ENCODE assay signal across 17 cellular contexts in genomic region chr4:95761871-95762270, GRCh38.
DNase-seq lines count a peak whose midpoint lies in the region; ATAC-seq, FAIRE-seq and TF ChIP-seq lines count a peak whose summit lies in the region.
"Had no signal": no experiment of that assay in that cellular context is flagged by ENCODE, and none has a peak within 500 bp of the region (broad histone marks: within the 10 kb centered on the region; RNA-seq: fewer than 3 reads in every experiment).

No MANE protein-coding gene starts in this region.

- H4K20me1 ChIP-seq in astrocyte (ENCODE audit: insufficient read depth, low read length) (no peaks in the 10 kb centered on the region), endothelial cell of umbilical vein (replicated peaks; ENCODE audit: control insufficient read depth, extremely low read depth, insufficient read depth, low read length) (no peaks in the 10 kb centered on the region)

- ATAC-seq in Right ventricle myocardium superior (ENCODE audit: poor library complexity), result no peak
- ATAC-seq in GM21619 (IDR thresholded peaks at IDR 0.05; ENCODE audit: unreplicated experiment), result no peak
- ATAC-seq: A549 had no signal

- intact Hi-C loops in endothelial cell of umbilical vein (cut with micrococcal nuclease) (loop anchor here (2.0 to 10.0 kb wide), 3 partner anchors 61 to 607 kb away; no protein-coding TSS in a partner anchor), Right ventricle myocardium superior (cut with DNase I) (no loop called here)

- POLR2A ChIA-PET in endothelial cell of umbilical vein (lab: Charles Lee), result no interaction called here

- H3K36me3 Mint-ChIP-seq in astrocyte (ENCODE audit: low read depth, unreplicated experiment), result no peaks in the 10 kb centered on the region
- no peaks in the 10 kb centered on the region for H3K36me3 Mint-ChIP-seq in osteocyte (ENCODE audit: unreplicated experiment)
- no peaks in the 10 kb centered on the region for H3K36me3 Mint-ChIP-seq in activated T-cell treated with anti-CD3 and anti-CD28 coated beads, Interleukin-2, amount 50 U/mL, for 24 hours (ENCODE audit: low read depth)
- H3K36me3 Mint-ChIP-seq: IgD-negative memory B cell had no signal

- H3K36me3 ChIP-seq in astrocyte (ENCODE audit: insufficient read depth, low read length) (no peaks in the 10 kb centered on the region), endothelial cell of umbilical vein (ENCODE audit: control insufficient read depth in 2 of 2, extremely low read depth in 1 of 2, insufficient read depth in 2 of 2, low read length in 2 of 2) (no peaks in the 10 kb centered on the region)
- H3K36me3 ChIP-seq: HAP-1 had no signal

- H3K4me3 ChIP-seq in astrocyte (ENCODE audit: insufficient read depth, low read depth, low read length), result no peak overlapping the region
- no peak overlapping the region for H3K4me3 ChIP-seq in endothelial cell of umbilical vein (replicated peaks in 1 of 3; ENCODE audit: insufficient read depth in 1 of 3, low read depth in 1 of 3, low read length in 3 of 3)
- H3K4me3 ChIP-seq: A549, HAP-1 had no signal

- H3K4me1 ChIP-seq in astrocyte (ENCODE audit: insufficient read depth, low read length) (peaks cover 7% of the 10 kb centered on the region), endothelial cell of umbilical vein (ENCODE audit: control insufficient read depth, extremely low read depth, insufficient read depth, low read length) (peaks cover 30% of the 10 kb centered on the region)
- H3K4me1 ChIP-seq: A549 had no signal

- H3K27me3 ChIP-seq in astrocyte (ENCODE audit: insufficient read depth, low read length) (no peaks in the 10 kb centered on the region), endothelial cell of umbilical vein (ENCODE audit: control insufficient read depth in 2 of 2, insufficient read depth in 2 of 2, low read length in 2 of 2) (peaks cover 0 to 2% of the 10 kb centered on the region in 2 experiments)

- H3K9me3 Mint-ChIP-seq in astrocyte (ENCODE audit: unreplicated experiment) (no peaks in the 10 kb centered on the region), osteocyte (ENCODE audit: unreplicated experiment) (peaks cover 12% of the 10 kb centered on the region)
- peaks cover 4% of the 10 kb centered on the region for H3K9me3 Mint-ChIP-seq in activated T-cell treated with anti-CD3 and anti-CD28 coated beads, Interleukin-2, amount 50 U/mL, for 24 hours

- H3K4me3 Mint-ChIP-seq in astrocyte (ENCODE audit: unreplicated experiment) (no peak overlapping the region), osteocyte (ENCODE audit: unreplicated experiment) (no peak overlapping the region)
- no peak overlapping the region for H3K4me3 Mint-ChIP-seq in activated T-cell treated with anti-CD3 and anti-CD28 coated beads, Interleukin-2, amount 50 U/mL, for 24 hours
- H3K4me3 Mint-ChIP-seq: IgD-negative memory B cell had no signal

- no peak for TF ChIP-seq CTCF in astrocyte (IDR thresholded peaks at IDR 0.05; ENCODE audit: insufficient read depth, low read depth, low read length)
- TF ChIP-seq CTCF in endothelial cell of umbilical vein (IDR thresholded peaks at IDR 0.05; ENCODE audit: extremely low read depth in 1 of 2, insufficient read depth in 1 of 2, low read depth in 1 of 2, low read length in 2 of 2), result no peak
- no peak for TF ChIP-seq CTCF in osteocyte (IDR thresholded peaks at IDR 0.05)

- H2AFZ ChIP-seq in astrocyte (ENCODE audit: low read depth, low read length) (no peak overlapping the region), endothelial cell of umbilical vein (ENCODE audit: low read depth, low read length) (peak overlapping the region; percentile 15)

- no peaks in the 10 kb centered on the region for H3K27me3 Mint-ChIP-seq in astrocyte (ENCODE audit: low read depth, unreplicated experiment)
- peaks cover 8% of the 10 kb centered on the region for H3K27me3 Mint-ChIP-seq in osteocyte (ENCODE audit: unreplicated experiment)
- H3K27me3 Mint-ChIP-seq in activated T-cell treated with anti-CD3 and anti-CD28 coated beads, Interleukin-2, amount 50 U/mL, for 24 hours, result no peaks in the 10 kb centered on the region
- H3K27me3 Mint-ChIP-seq: IgD-negative memory B cell had no signal

- no peaks in the 10 kb centered on the region for H3K9me1 ChIP-seq in endothelial cell of umbilical vein (replicated peaks; ENCODE audit: control insufficient read depth, extremely low read depth, insufficient read depth, low read length)

- H3K4me2 ChIP-seq in astrocyte (ENCODE audit: low read length) (peak overlapping the region; percentile 54), endothelial cell of umbilical vein (ENCODE audit: insufficient read depth, low read length) (peak overlapping the region; percentile 40)
- H3K4me2 ChIP-seq: A549 had no signal

- H3K79me2 ChIP-seq in astrocyte (ENCODE audit: insufficient read depth, low read length), result no peaks in the 10 kb centered on the region
- no peaks in the 10 kb centered on the region for H3K79me2 ChIP-seq in endothelial cell of umbilical vein (ENCODE audit: control insufficient read depth, insufficient read depth, low read length)

- dilution Hi-C loops in endothelial cell of umbilical vein (cut with MboI; ENCODE audit: extremely low pct_ligation_motif_present, low sequenced_read_pairs), result no loop called here

- H3K9me3 ChIP-seq in astrocyte (ENCODE audit: insufficient read depth, low read depth, low read length), result no peaks in the 10 kb centered on the region
- H3K9me3 ChIP-seq in endothelial cell of umbilical vein (replicated peaks; ENCODE audit: control insufficient read depth, insufficient read depth, low read length), result no peaks in the 10 kb centered on the region
- H3K9me3 ChIP-seq: A549, HAP-1 had no signal

- peak; percentile 11 for DNase-seq in H4 (ENCODE audit: low spot score)
- peak; percentile 7 for DNase-seq in astrocyte (ENCODE audit: low read depth)
- DNase-seq in endothelial cell of umbilical vein (ENCODE audit: low read depth, low spot score), result no peak
- no peak for DNase-seq in osteocyte (ENCODE audit: extremely low spot score, unreplicated experiment)
- DNase-seq in Right ventricle myocardium superior, result no peak
- no peak for DNase-seq in glomerular visceral epithelial cell (ENCODE audit: extremely low spot score)
- no peak for DNase-seq in activated T-cell treated with anti-CD3 and anti-CD28 coated beads, Interleukin-2, amount 50 U/mL, for 24 hours
- DNase-seq: C1 segment of cervical spinal cord, DMS 273 treated with DMSO at 0.1 percent for 48 hours, NCI-H1105 treated with DMSO at 0.1 percent for 48 hours, NCI-H187 treated with DMSO at 0.1 percent for 48 hours, NCI-H748 treated with DMSO at 0.1 percent for 48 hours had no signal

- BruUV-seq in endothelial cell of umbilical vein (replicated peaks; lab: Mats Ljungman, UMichigan), result no TSS peak

- FAIRE-seq in astrocyte (lab: Jason Lieb, UNC) (no peak), endothelial cell of umbilical vein (lab: Jason Lieb, UNC) (peak; percentile 4)
- FAIRE-seq: A549, GM12892 had no signal

- H3K4me1 Mint-ChIP-seq in astrocyte (ENCODE audit: low read depth, unreplicated experiment), result peaks cover 5% of the 10 kb centered on the region
- peaks cover 33% of the 10 kb centered on the region for H3K4me1 Mint-ChIP-seq in osteocyte (ENCODE audit: unreplicated experiment)
- H3K4me1 Mint-ChIP-seq in activated T-cell treated with anti-CD3 and anti-CD28 coated beads, Interleukin-2, amount 50 U/mL, for 24 hours (ENCODE audit: low read depth), result no peaks in the 10 kb centered on the region
- H3K4me1 Mint-ChIP-seq: IgD-negative memory B cell had no signal

- H3K27ac ChIP-seq in astrocyte (ENCODE audit: low read depth, low read length) (peak overlapping the region; percentile 39), endothelial cell of umbilical vein (ENCODE audit: insufficient read depth, low read depth, low read length) (peak overlapping the region; percentile 30)
- H3K27ac ChIP-seq: A549 had no signal

- H3K27ac Mint-ChIP-seq in astrocyte (ENCODE audit: unreplicated experiment) (no peak overlapping the region), osteocyte (ENCODE audit: unreplicated experiment) (peak overlapping the region; percentile 80)
- H3K27ac Mint-ChIP-seq in activated T-cell treated with anti-CD3 and anti-CD28 coated beads, Interleukin-2, amount 50 U/mL, for 24 hours, result no peak overlapping the region
- H3K27ac Mint-ChIP-seq: IgD-negative memory B cell had no signal

- H3K9ac ChIP-seq in astrocyte (ENCODE audit: low read length) (no peak overlapping the region), endothelial cell of umbilical vein (replicated peaks; ENCODE audit: extremely low read depth, insufficient read depth, low read length) (no peak overlapping the region)

- CTCF ChIA-PET in endothelial cell of umbilical vein (lab: Charles Lee), result no interaction called here

- no peak for TF ChIP-seq POLR2A in endothelial cell of umbilical vein (IDR thresholded peaks at IDR 0.05; ENCODE audit: low read depth, low read length)

TF ChIP-seq in endothelial cell of umbilical vein, 7 proteins besides CTCF, POLR2A, EP300 and RAD21:
- no peak for TF ChIP-seq MYC (IDR thresholded peaks at IDR 0.05; ENCODE audit: low read depth, low read length)
- TF ChIP-seq JUN (IDR thresholded peaks at IDR 0.05; ENCODE audit: borderline replicate concordance, insufficient read depth, insufficient read length, low read depth), result no peak
- no peak for TF ChIP-seq FOS (IDR thresholded peaks at IDR 0.05; ENCODE audit: borderline replicate concordance, insufficient read depth, low read length)
- no peak for TF ChIP-seq MAX (IDR thresholded peaks at IDR 0.05; ENCODE audit: insufficient read depth, insufficient read length)
- no peak for TF ChIP-seq GATA2 (IDR thresholded peaks at IDR 0.05; ENCODE audit: insufficient read depth, insufficient read length, low read depth, low read length)
- TF ChIP-seq EZH2 (IDR thresholded peaks at IDR 0.05; ENCODE audit: borderline replicate concordance, low read depth, low read length, severe bottlenecking), result no peak
- no peak for TF ChIP-seq POLR2AphosphoS5 (IDR thresholded peaks at IDR 0.05; ENCODE audit: insufficient read depth, low read depth, low read length)
TF ChIP-seq in endothelial cell of umbilical vein: peak in this region for 0.

Comparison
In these comparisons a context has a peak if more than half of its experiments do, and no peak if none do; other contexts are left out.
1. DNase-seq: peak in H4 (single experiment) and astrocyte (single experiment); none in endothelial cell of umbilical vein (single experiment), osteocyte (single experiment), Right ventricle myocardium superior (single experiment), glomerular visceral epithelial cell (single experiment) and activated T-cell treated with anti-CD3 and anti-CD28 coated beads, Interleukin-2, amount 50 U/mL, for 24 hours (single experiment).